9 cellular contexts compared by ENCODE assay signal in the genomic region with DNA sequence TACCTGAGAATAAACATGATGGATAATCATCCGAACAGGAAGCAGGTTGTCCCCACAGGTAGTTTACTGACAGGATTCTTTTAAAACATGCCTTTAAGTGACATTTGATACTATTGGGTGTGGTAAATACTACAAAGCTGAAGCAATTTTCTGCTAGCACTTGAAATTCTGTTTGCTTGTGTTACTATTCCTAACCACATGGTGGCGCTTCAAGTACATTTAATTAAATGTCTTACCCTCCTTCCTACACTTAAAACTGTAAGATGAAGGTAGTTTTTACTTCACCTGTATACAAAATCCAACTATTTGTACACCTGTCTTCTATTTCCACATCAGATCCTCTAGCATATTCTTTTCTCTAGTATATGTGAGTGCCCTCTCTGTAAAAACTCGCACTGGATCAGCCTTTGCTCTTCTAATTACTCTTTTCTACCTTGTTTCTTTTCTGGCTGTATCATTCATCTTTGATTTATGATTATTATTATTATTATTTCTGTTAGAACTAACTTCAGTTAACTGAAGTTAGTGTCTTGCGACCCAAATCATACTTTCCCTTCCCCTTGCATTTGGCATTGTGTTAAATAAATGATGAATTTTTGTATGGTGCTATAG. TPM values are rescaled to one million over a fixed set of nuclear protein-coding genes. Genes with fewer than 3 reads are reported as not detected.
DNase-seq lines count a peak whose midpoint lies in the region; ATAC-seq and TF ChIP-seq lines count a peak whose summit lies in the region.
"Had no signal": no experiment of that assay in that cellular context is flagged by ENCODE, and none has a peak within 500 bp of the region (broad histone marks: within the 10 kb centered on the region; RNA-seq: fewer than 3 reads in every experiment).

No MANE protein-coding gene starts in this region.

- H3K4me2 ChIP-seq in KMS-11 = no peak overlapping the region
- no peak overlapping the region for H3K4me2 ChIP-seq in fibroblast of lung (ENCODE audit: extremely low read depth, insufficient read depth, low read length)

- TF ChIP-seq POLR2A in prostate gland (IDR thresholded peaks at IDR 0.05) = no peak

- H4K20me1 ChIP-seq in KMS-11 (ENCODE audit: insufficient read depth) (no peaks in the 10 kb centered on the region), fibroblast of lung (ENCODE audit: control insufficient read depth, extremely low read depth, insufficient read depth, low read length) (no peaks in the 10 kb centered on the region)

- WGBS in prostate gland = 53% methylated on average over 4 of the region's 4 CpGs

- ATAC-seq in SK-N-SH treated with all-trans-retinoic acid at 6 μM for 48 hours (peak; percentile 60; the same call in 2 of the 3 replicates), GM21619 (IDR thresholded peaks at IDR 0.05; ENCODE audit: unreplicated experiment) (no peak)
- ATAC-seq: stimulated activated naive CD8-positive, alpha-beta T cell treated with anti-CD3 and anti-CD28 coated beads, Interleukin-15, amount 100 ng/mL, for 72 hours had no signal

- H3K4me3 ChIP-seq in KMS-11 (IDR thresholded peaks at IDR 0.05; ENCODE audit: insufficient read depth, low read depth, low read length) = no peak overlapping the region
- no peak overlapping the region for H3K4me3 ChIP-seq in fibroblast of lung (replicated peaks in 1 of 4; ENCODE audit: control extremely low read depth in 1 of 4, insufficient read depth in 1 of 4, low read depth in 3 of 4, low read length in 4 of 4)
- H3K4me3 ChIP-seq in prostate gland = no peak overlapping the region

- intact Hi-C loops in activated CD4-positive, alpha-beta T cell treated with anti-CD3 and anti-CD28 coated beads, Interleukin-2, amount 10 ng/mL, durations not matched to agents 24 days and 14 days (cut with micrococcal nuclease) = loop anchor here (5.0 to 10.0 kb wide), 5 partner anchors 110 to 998 kb away; a partner anchor contains a TSS
- intact Hi-C loops in prostate gland (cut with DNase I) = loop anchor here (10.0 kb wide), 1 partner anchor 318 kb away; a partner anchor contains a TSS

- H3K4me1 ChIP-seq in KMS-11 (ENCODE audit: low read depth, poor library complexity, severe bottlenecking) (peaks cover 52% of the 10 kb centered on the region), fibroblast of lung (ENCODE audit: control insufficient read depth, extremely low read depth, insufficient read depth, low read length) (no peaks in the 10 kb centered on the region), prostate gland (replicated peaks) (no peaks in the 10 kb centered on the region)

- no peaks in the 10 kb centered on the region; the same call in 1 of the 2 replicates for H3K36me3 ChIP-seq in KMS-11 (ENCODE audit: insufficient read depth)
- peaks cover 5% of the 10 kb centered on the region for H3K36me3 ChIP-seq in fibroblast of lung (ENCODE audit: control insufficient read depth, insufficient read depth, low read length)
- H3K36me3 ChIP-seq in prostate gland = no peaks in the 10 kb centered on the region

- no peak overlapping the region for H3K27ac Mint-ChIP-seq in activated CD4-positive, alpha-beta T cell treated with anti-CD3 and anti-CD28 coated beads, Interleukin-2, amount 10 ng/mL, durations not matched to agents 24 days and 14 days

- H3K9me3 Mint-ChIP-seq in activated CD4-positive, alpha-beta T cell treated with anti-CD3 and anti-CD28 coated beads, Interleukin-2, amount 10 ng/mL, durations not matched to agents 24 days and 14 days = no peaks in the 10 kb centered on the region
- H3K9me3 Mint-ChIP-seq: stimulated activated naive CD8-positive, alpha-beta T cell treated with anti-CD3 and anti-CD28 coated beads, Interleukin-15, amount 100 ng/mL, for 72 hours had no signal

- no peaks in the 10 kb centered on the region for H3K27me3 ChIP-seq in KMS-11 (ENCODE audit: insufficient read depth, low read depth)
- no peaks in the 10 kb centered on the region for H3K27me3 ChIP-seq in fibroblast of lung (ENCODE audit: control insufficient read depth, insufficient read depth, low read length)
- no peaks in the 10 kb centered on the region for H3K27me3 ChIP-seq in prostate gland (replicated peaks; ENCODE audit: insufficient read depth)

- H3K27me3 Mint-ChIP-seq in activated CD4-positive, alpha-beta T cell treated with anti-CD3 and anti-CD28 coated beads, Interleukin-2, amount 10 ng/mL, durations not matched to agents 24 days and 14 days = no peaks in the 10 kb centered on the region
- H3K27me3 Mint-ChIP-seq: stimulated activated naive CD8-positive, alpha-beta T cell treated with anti-CD3 and anti-CD28 coated beads, Interleukin-15, amount 100 ng/mL, for 72 hours had no signal

- DNase-seq in activated CD4-positive, alpha-beta T cell treated with anti-CD3 and anti-CD28 coated beads, Interleukin-2, amount 10 ng/mL, durations not matched to agents 24 days and 14 days = peak; percentile 81
- no peak for DNase-seq in activated CD4-positive, alpha-beta T cell treated with anti-CD3 and anti-CD28 coated beads, Interleukin-2, amount 50 U/mL, for 48 hours
- DNase-seq in fibroblast of lung (ENCODE audit: low read depth in 2 of 2) (peak; percentile 36 to 80), prostate gland (ENCODE audit: low spot score) (no peak), OCI-M2 (lab: John Stamatoyannopoulos, UW; ENCODE audit: unreplicated experiment) (no peak)

- H3K9ac ChIP-seq in KMS-11 = no peak overlapping the region
- H3K9ac ChIP-seq in fibroblast of lung (ENCODE audit: insufficient read depth, low read length) = no peak overlapping the region

- no peak overlapping the region for H3K27ac ChIP-seq in KMS-11
- no peak overlapping the region for H3K27ac ChIP-seq in fibroblast of lung (ENCODE audit: insufficient read depth, low read length)
- H3K27ac ChIP-seq in prostate gland = no peak overlapping the region

- peaks cover 19% of the 10 kb centered on the region for H3K36me3 Mint-ChIP-seq in activated CD4-positive, alpha-beta T cell treated with anti-CD3 and anti-CD28 coated beads, Interleukin-2, amount 10 ng/mL, durations not matched to agents 24 days and 14 days (ENCODE audit: low read depth)

- no peak overlapping the region for H3K4me3 Mint-ChIP-seq in activated CD4-positive, alpha-beta T cell treated with anti-CD3 and anti-CD28 coated beads, Interleukin-2, amount 10 ng/mL, durations not matched to agents 24 days and 14 days
- H3K4me3 Mint-ChIP-seq: stimulated activated naive CD8-positive, alpha-beta T cell treated with anti-CD3 and anti-CD28 coated beads, Interleukin-15, amount 100 ng/mL, for 72 hours had no signal

- H3K9me3 ChIP-seq in fibroblast of lung (ENCODE audit: control insufficient read depth, insufficient read depth, low read depth, low read length) (no peaks in the 10 kb centered on the region), prostate gland (no peaks in the 10 kb centered on the region)

- H3K79me2 ChIP-seq in KMS-11 (ENCODE audit: insufficient read depth, low read depth) (peaks cover 12% of the 10 kb centered on the region; the same call in 1 of the 2 replicates), fibroblast of lung (ENCODE audit: control insufficient read depth, insufficient read depth, low read length) (no peaks in the 10 kb centered on the region)

- H3K4me1 Mint-ChIP-seq in activated CD4-positive, alpha-beta T cell treated with anti-CD3 and anti-CD28 coated beads, Interleukin-2, amount 10 ng/mL, durations not matched to agents 24 days and 14 days = peaks cover 28% of the 10 kb centered on the region

- H2AFZ ChIP-seq in KMS-11 (ENCODE audit: low read depth) = no peak overlapping the region
- no peak overlapping the region for H2AFZ ChIP-seq in fibroblast of lung (ENCODE audit: low read length)

- peak; percentile 73 for TF ChIP-seq CTCF in KMS-11 (conservative IDR thresholded peaks at IDR 0.05; ENCODE audit: low read depth, low read length)
- peak; percentile 26 to 60 for TF ChIP-seq CTCF in fibroblast of lung (conservative IDR thresholded peaks at IDR 0.05 in 1 of 2, IDR thresholded peaks at IDR 0.05 in 1 of 2; ENCODE audit: low read depth in 1 of 2, low read length in 2 of 2)
- peak in 3 of 4 experiments; percentile 57 to 62 (median 62) for TF ChIP-seq CTCF in prostate gland (IDR thresholded peaks at IDR 0.05)

TF ChIP-seq in SK-N-SH treated with all-trans-retinoic acid at 6 μM for 48 hours, 23 proteins besides CTCF, POLR2A, EP300 and RAD21 (continues in another document):
- TF ChIP-seq, protein P1, sequence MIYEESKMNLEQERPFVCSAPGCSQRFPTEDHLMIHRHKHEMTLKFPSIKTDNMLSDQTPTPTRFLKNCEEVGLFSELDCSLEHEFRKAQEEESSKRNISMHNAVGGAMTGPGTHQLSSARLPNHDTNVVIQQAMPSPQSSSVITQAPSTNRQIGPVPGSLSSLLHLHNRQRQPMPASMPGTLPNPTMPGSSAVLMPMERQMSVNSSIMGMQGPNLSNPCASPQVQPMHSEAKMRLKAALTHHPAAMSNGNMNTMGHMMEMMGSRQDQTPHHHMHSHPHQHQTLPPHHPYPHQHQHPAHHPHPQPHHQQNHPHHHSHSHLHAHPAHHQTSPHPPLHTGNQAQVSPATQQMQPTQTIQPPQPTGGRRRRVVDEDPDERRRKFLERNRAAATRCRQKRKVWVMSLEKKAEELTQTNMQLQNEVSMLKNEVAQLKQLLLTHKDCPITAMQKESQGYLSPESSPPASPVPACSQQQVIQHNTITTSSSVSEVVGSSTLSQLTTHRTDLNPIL (CRISPR knock-in tag; IDR thresholded peaks at IDR 0.05; ENCODE audit: low read depth) = no peak
- no peak for TF ChIP-seq TCF4 (CRISPR knock-in tag; IDR thresholded peaks at IDR 0.05; ENCODE audit: borderline replicate concordance)
- no peak for TF ChIP-seq BACH2 (CRISPR knock-in tag; IDR thresholded peaks at IDR 0.05; ENCODE audit: borderline replicate concordance)
- no peak for TF ChIP-seq CSDC2 (CRISPR knock-in tag; IDR thresholded peaks at IDR 0.05)
- TF ChIP-seq ZNF565 (CRISPR knock-in tag; conservative IDR thresholded peaks at IDR 0.05; ENCODE audit: low read depth) = no peak
- TF ChIP-seq OSR1 (CRISPR knock-in tag; IDR thresholded peaks at IDR 0.05) = no peak

RNA-seq across cellular contexts. Expression of a gene that starts 18.4 kb away (rescaled TPM):
- total RNA-seq in activated CD4-positive, alpha-beta T cell treated with anti-CD3 and anti-CD28 coated beads, Interleukin-2, amount 10 ng/mL, durations not matched to agents 24 days and 14 days = 47.0 and 49.4 TPM in 2 replicates
- total RNA-seq in fibroblast of lung (76.0 and 95.5 TPM in 2 replicates), prostate gland (10 to 100 TPM; 35.6 to 44.7 TPM)
- polyA plus RNA-seq in fibroblast of lung = 63.5 and 81.5 TPM in 2 replicates
- polyA plus RNA-seq in fibroblast of lung (2012) = 38.7 and 43.9 TPM in 2 replicates
- polyA minus RNA-seq in fibroblast of lung (ENCODE audit: low replicate concordance) = 4.1 and 6.8 TPM in 2 replicates

RNA-seq across cellular contexts. Expression of a gene that starts 30.8 kb away (rescaled TPM):
- total RNA-seq in activated CD4-positive, alpha-beta T cell treated with anti-CD3 and anti-CD28 coated beads, Interleukin-2, amount 10 ng/mL, durations not matched to agents 24 days and 14 days = 1.6 TPM in 2 replicates
- total RNA-seq in fibroblast of lung (5.6 and 7.4 TPM in 2 replicates), prostate gland (10 to 100 TPM in 1 of 2 donors, 1 to 10 TPM in 1; 5.1 to 11.3 TPM)
- polyA plus RNA-seq in fibroblast of lung = 0.87 and 2.0 TPM in 2 replicates
- polyA plus RNA-seq in fibroblast of lung (2012) = 0.40 and 1.3 TPM in 2 replicates
- polyA minus RNA-seq in fibroblast of lung (ENCODE audit: low replicate concordance) = not detected in 2 replicates

Comparison
In these comparisons a context has a peak if more than half of its experiments do, and no peak if none do; other contexts are left out.
1. DNase-seq: peak in activated CD4-positive, alpha-beta T cell treated with anti-CD3 and anti-CD28 coated beads, Interleukin-2, amount 10 ng/mL, durations not matched to agents 24 days and 14 days (single experiment) and fibroblast of lung (2 of 2); none in activated CD4-positive, alpha-beta T cell treated with anti-CD3 and anti-CD28 coated beads, Interleukin-2, amount 50 U/mL, for 48 hours (0 of 2), prostate gland (single experiment) and OCI-M2 (single experiment).
2. Peak in every context shown above with its lines, with median percentiles within 50 percentile points of each other: CTCF ChIP-seq.